ENCODE assay signal across 12 cellular contexts in genomic region chr4:103719320-103720204, GRCh38. TPM values are rescaled to one million over a fixed set of nuclear protein-coding genes. Genes with fewer than 3 reads are reported as not detected.
DNase-seq lines count a peak whose midpoint lies in the region; FAIRE-seq and TF ChIP-seq lines count a peak whose summit lies in the region.
"Had no signal": no experiment of that assay in that cellular context is flagged by ENCODE, and none has a peak within 500 bp of the region (broad histone marks: within the 10 kb centered on the region; RNA-seq: fewer than 3 reads in every experiment).

Gene TACR3, minus strand, starts transcription at chr4:103719985. Its CDS starts 310 bp downstream, at chr4:103719675.

- peak within 1 kb of the TSS; percentile 26 for H3K4me3 ChIP-seq in cardiac muscle cell
- H3K4me3 ChIP-seq in right atrium auricular region: no peak within 1 kb of the TSS
- H3K4me3 ChIP-seq in epithelial cell of proximal tubule (ENCODE audit: low read depth, low read length): peak within 1 kb of the TSS; percentile 16

- peaks cover 5% of the 10 kb centered on the region for H3K9me3 Mint-ChIP-seq in nephron progenitor cell

- no peak for TF ChIP-seq CTCF in cardiac muscle cell (IDR thresholded peaks at IDR 0.05; ENCODE audit: low read depth, low read length)
- TF ChIP-seq CTCF in right atrium auricular region (IDR thresholded peaks at IDR 0.05): no peak
- no peak for TF ChIP-seq CTCF in epithelial cell of proximal tubule (conservative IDR thresholded peaks at IDR 0.05; ENCODE audit: low read depth, low read length)
- no peak for TF ChIP-seq CTCF in nephron progenitor cell (IDR thresholded peaks at IDR 0.05)

- H3K36me3 Mint-ChIP-seq in nephron progenitor cell (ENCODE audit: low read depth): no peaks in the 10 kb centered on the region
- H3K36me3 Mint-ChIP-seq: naive B cell had no signal

- peaks cover 27% of the 10 kb centered on the region for H3K27me3 Mint-ChIP-seq in nephron progenitor cell (ENCODE audit: low read depth, poor library complexity)

- H3K27ac ChIP-seq in cardiac muscle cell (no peak within 1 kb of the TSS), right atrium auricular region (no peak within 1 kb of the TSS)
- H3K27ac ChIP-seq: epithelial cell of prostate had no signal

- H3K9me3 ChIP-seq in cardiac muscle cell (ENCODE audit: low read depth) (no peaks in the 10 kb centered on the region), right atrium auricular region (no peaks in the 10 kb centered on the region)

- H3K27me3 ChIP-seq in cardiac muscle cell (peaks cover 24% of the 10 kb centered on the region), right atrium auricular region (no peaks in the 10 kb centered on the region)

- DNase-seq in cardiac muscle cell (ENCODE audit: low read depth in 1 of 2, low spot score in 1 of 2) (peak; percentile 2 to 39), right atrium auricular region (ENCODE audit: low spot score) (no peak), epithelial cell of proximal tubule (ENCODE audit: low read depth) (no peak), nephron progenitor cell (peak; percentile 46), urothelium cell line (ENCODE audit: low spot score) (peak; percentile 12), DMS153 treated with DMSO at 0.1 percent for 48 hours (lab: John Stamatoyannopoulos, UW; ENCODE audit: unreplicated experiment) (no peak), cortex of kidney (lab: John Stamatoyannopoulos, UW) (no peak), NOMO-1 (lab: John Stamatoyannopoulos, UW; ENCODE audit: unreplicated experiment in 2 of 2) (no peak)
- DNase-seq: activated gamma-delta T cell treated with Interleukin-2 at 50 U/mL for 16 hours, naive B cell, NCI-H446 treated with DMSO at 0.1 percent for 48 hours had no signal

- H3K27ac Mint-ChIP-seq in nephron progenitor cell: no peak within 1 kb of the TSS

- H3K36me3 ChIP-seq in cardiac muscle cell (no peaks in the 10 kb centered on the region), right atrium auricular region (no peaks in the 10 kb centered on the region)

- peaks cover 11% of the 10 kb centered on the region for H3K4me1 Mint-ChIP-seq in nephron progenitor cell
- H3K4me1 Mint-ChIP-seq: naive B cell had no signal

- H3K4me1 ChIP-seq in cardiac muscle cell (ENCODE audit: low read depth) (peaks cover 3% of the 10 kb centered on the region), right atrium auricular region (peaks cover 0 to 4% of the 10 kb centered on the region in 2 donors)

- H3K4me3 Mint-ChIP-seq in nephron progenitor cell: peak within 1 kb of the TSS; percentile 76

- FAIRE-seq in urothelium cell line (lab: Jason Lieb, UNC): no peak

RNA-seq across cellular contexts. Expression of gene TACR3, which starts in this region (rescaled TPM):
- total RNA-seq in cardiac muscle cell: not detected in 2 replicates
- not detected in 2 replicates for polyA plus RNA-seq in cardiac muscle cell
- not detected for total RNA-seq in right atrium auricular region
- not detected in 2 replicates for total RNA-seq in epithelial cell of proximal tubule

Comparison
In these comparisons a context has a peak if more than half of its experiments do, and no peak if none do; other contexts are left out.
1. Peak in DNase-seq and H3K4me3 ChIP-seq in cardiac muscle cell; RNA of the gene not detected or under 1 TPM.
2. DNase-seq: peak in nephron progenitor cell (single experiment) and urothelium cell line (single experiment); none in right atrium auricular region (single experiment), epithelial cell of proximal tubule (single experiment), DMS153 treated with DMSO at 0.1 percent for 48 hours (single experiment), cortex of kidney (single experiment) and NOMO-1 (0 of 2).